In genomic region chr19:53525922-53526321, GRCh38 we compare ENCODE assay signal across 2 cellular contexts.
A peak's percentile ranks its signal among the peaks of the same experiment; 100 is the strongest.
TF ChIP-seq lines count a peak whose summit lies in the region.

No MANE protein-coding gene starts in this region.

TF ChIP-seq in HEK293, 187 proteins besides CTCF, POLR2A, EP300 and RAD21:
- no peak for TF ChIP-seq ZNF701 (tag by site-specific recombination; IDR thresholded peaks at IDR 0.05)
- no peak for TF ChIP-seq KLF17 (tag by site-specific recombination; IDR thresholded peaks at IDR 0.05)
- TF ChIP-seq SETDB1 (IDR thresholded peaks at IDR 0.05; ENCODE audit: insufficient read length, low read length): peak; percentile 61

TF ChIP-seq in K562, 482 proteins besides CTCF, POLR2A, EP300 and RAD21:
- TF ChIP-seq CC2D1A (IDR thresholded peaks at IDR 0.05) (no peak), ZNF324 (CRISPR knock-in tag; IDR thresholded peaks at IDR 0.05) (peak; percentile 95)
